24 cellular contexts compared by ENCODE assay signal in the genomic region with DNA sequence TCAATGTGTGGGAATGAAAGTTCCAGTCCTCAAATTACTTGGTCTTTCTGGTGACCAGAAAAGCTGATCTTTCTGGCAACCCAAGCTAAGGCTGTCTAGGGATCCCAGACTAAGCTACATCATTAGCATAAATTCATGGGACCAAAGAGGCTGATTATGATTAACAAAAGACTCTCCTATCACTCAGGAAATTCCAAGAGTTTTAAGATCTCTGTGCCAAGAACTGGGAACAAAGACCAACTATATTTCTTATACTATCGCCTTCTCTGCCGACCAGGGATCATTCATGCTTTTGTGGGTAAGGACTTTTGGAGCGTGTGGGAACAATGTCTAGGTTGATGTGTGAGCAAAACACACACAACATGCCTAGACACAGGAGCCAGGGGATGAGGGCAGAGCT. TPM values are rescaled to one million over a fixed set of nuclear protein-coding genes. Genes with fewer than 3 reads are reported as not detected.
A peak's percentile ranks its signal among the peaks of the same experiment; 100 is the strongest.
DNase-seq lines count a peak whose midpoint lies in the region; ATAC-seq, FAIRE-seq and TF ChIP-seq lines count a peak whose summit lies in the region.
"Had no signal": no experiment of that assay in that cellular context is flagged by ENCODE, and none has a peak within 500 bp of the region (broad histone marks: within the 10 kb centered on the region; RNA-seq: fewer than 3 reads in every experiment).

No MANE protein-coding gene starts in this region.

- 97% methylated on average over 3 of the region's 3 CpGs; no CpG with 5 or more reads in 1 of the 2 experiments for WGBS in H1 (ENCODE audit: extremely low coverage in 1 of 2, insufficient coverage in 1 of 2, insufficient read length in 1 of 2, insufficient replicate concordance in 2 of 2, low coverage in 1 of 2, low lambda C conversion rate in 2 of 2, missing lambda C conversion rate in 1 of 2), 2 experiments
- WGBS in sigmoid colon, 2 donors, result 75 to 82% methylated on average over 3 of the region's 3 CpGs

- no peak for TF ChIP-seq EP300 in H1 (IDR thresholded peaks at IDR 0.05; ENCODE audit: borderline replicate concordance in 1 of 2, low read depth in 2 of 2, low read length in 2 of 2)
- no peak for TF ChIP-seq EP300 in sigmoid colon (IDR thresholded peaks at IDR 0.05)

- H4K8ac ChIP-seq in H1 (ENCODE audit: extremely low read depth, insufficient read depth, low read length), result no peak overlapping the region

- H2BK20ac ChIP-seq in H1 (ENCODE audit: low read length), result no peak overlapping the region

- H3K27me3 Mint-ChIP-seq in nephron (ENCODE audit: low read depth), result peaks cover 4% of the 10 kb centered on the region

- no peaks in the 10 kb centered on the region for H3K27me3 ChIP-seq in H1 (replicated peaks in 1 of 4; ENCODE audit: control insufficient read depth in 3 of 4, extremely low read depth in 1 of 4, insufficient read depth in 3 of 4, low read length in 3 of 4)
- H3K27me3 ChIP-seq in sigmoid colon, result no peaks in the 10 kb centered on the region

- no peak overlapping the region for H4K5ac ChIP-seq in H1 (ENCODE audit: insufficient read length, low read depth, low read length)

- CTCF ChIA-PET in GM10248 (lab: Yijun Ruan, JAX) (interaction anchor here (1.0 kb wide), 1 partner anchor 26 kb away, joined by 3 read pairs; no protein-coding TSS in a partner anchor), H1 (lab: Charles Lee; ENCODE audit: partially characterized antibody) (interaction anchor here (0.6 to 1.6 kb wide), 2 partner anchors 26 to 139 kb away, joined by 3 to 4 read pairs; no protein-coding TSS in a partner anchor)

- no peak overlapping the region for H3K23ac ChIP-seq in H1 (ENCODE audit: insufficient read length)

- H4K91ac ChIP-seq in H1 (replicated peaks; ENCODE audit: insufficient read length, low read length), result no peak overlapping the region

- TF ChIP-seq RAD21 in H1 (IDR thresholded peaks at IDR 0.05 in 1 of 2, conservative IDR thresholded peaks at IDR 0.05 in 1 of 2; ENCODE audit: low read depth in 2 of 2, low read length in 2 of 2), result no peak

- H3K36me3 Mint-ChIP-seq in nephron (ENCODE audit: low read depth), result no peaks in the 10 kb centered on the region
- H3K36me3 Mint-ChIP-seq: CD4-positive, alpha-beta memory T cell had no signal

- TF ChIP-seq CTCF in GM10248 (IDR thresholded peaks at IDR 0.05; ENCODE audit: control extremely low read depth, extremely low read depth, low read depth, missing control alignments) (no peak), H1 (IDR thresholded peaks at IDR 0.05; ENCODE audit: control extremely low read depth in 1 of 3, insufficient read depth in 1 of 3, low read depth in 1 of 3, low read length in 3 of 3) (no peak), nephron (IDR thresholded peaks at IDR 0.05; ENCODE audit: unreplicated experiment in 3 of 3) (no peak), sigmoid colon (IDR thresholded peaks at IDR 0.05) (no peak)

- no peak overlapping the region for H3K9ac ChIP-seq in H1 (replicated peaks in 1 of 4; ENCODE audit: extremely low read depth in 1 of 4, low read depth in 3 of 4, low read length in 3 of 4)

- no peaks in the 10 kb centered on the region for H4K20me1 ChIP-seq in H1 (replicated peaks in 1 of 2; ENCODE audit: control insufficient read depth in 1 of 2, insufficient read depth in 2 of 2, low read length in 2 of 2)

- H3K9me3 Mint-ChIP-seq in nephron, result no peaks in the 10 kb centered on the region
- H3K9me3 Mint-ChIP-seq: CD4-positive, alpha-beta memory T cell; H9 had no signal

- H3K27ac ChIP-seq in H1 (ENCODE audit: low read depth, low read length) (no peak overlapping the region), sigmoid colon (no peak overlapping the region)

- H3K14ac ChIP-seq in H1 (ENCODE audit: insufficient read length), result no peak overlapping the region

- H3K4me3 Mint-ChIP-seq in nephron, result no peak overlapping the region
- H3K4me3 Mint-ChIP-seq: CD4-positive, alpha-beta memory T cell; H9 had no signal

- intact Hi-C loops in sigmoid colon (cut with DNase I), result no loop called here

- H3K56ac ChIP-seq in H1 (replicated peaks; ENCODE audit: insufficient read length, low read depth, low read length), result no peak overlapping the region

- no peak overlapping the region for H2AK5ac ChIP-seq in H1 (ENCODE audit: low read depth, low read length)

- H2BK5ac ChIP-seq in H1 (ENCODE audit: low read depth, low read length), result no peak overlapping the region

- H3K4me1 ChIP-seq in H1 (replicated peaks in 1 of 4; ENCODE audit: control insufficient read depth in 3 of 4, insufficient read depth in 4 of 4, low read length in 3 of 4) (peaks cover 0 to under 1% (median 0%) of the 10 kb centered on the region in 4 experiments; a peak in 1 of 7 replicates), sigmoid colon (no peaks in the 10 kb centered on the region)
- H3K4me1 ChIP-seq: Caco-2 had no signal

- FAIRE-seq in H1 (lab: Jason Lieb, UNC), result no peak
- FAIRE-seq: A204.1, GM12891, GM19239, RCC 7860 had no signal

- DNase-seq in GM10248 (ENCODE audit: extremely low spot score) (peak; percentile 4), H1 (ENCODE audit: low read depth in 1 of 2, low spot score in 2 of 2) (no peak), sigmoid colon (no peak), SKM-1 treated with dmso at 0.1 percent for 144 hours (lab: John Stamatoyannopoulos, UW; ENCODE audit: unreplicated experiment) (no peak)
- no peak for DNase-seq in stimulated activated CD4-positive, alpha-beta T cell treated with anti-CD3 and anti-CD28 coated beads, Interleukin-15, amount 100 ng/mL, for 24 hours
- DNase-seq: C1 segment of cervical spinal cord; Caco-2; CD4-positive, alpha-beta memory T cell; DMS79; EL; GDM1; H9; KBM-7; NCI-H1105 treated with DMSO at 0.1 percent for 48 hours; NCI-H2029; NCI-H446; NCI-H524 treated with DMSO at 0.1 percent for 48 hours; NCI-H774 had no signal

- no peak overlapping the region for H3K4me3 ChIP-seq in H1 (ENCODE audit: extremely low read depth in 1 of 4, insufficient read depth in 2 of 4, low read depth in 3 of 4, low read length in 4 of 4)
- H3K4me3 ChIP-seq in sigmoid colon, result no peak overlapping the region

- peaks cover 26% of the 10 kb centered on the region for H3K4me1 Mint-ChIP-seq in nephron
- H3K4me1 Mint-ChIP-seq: CD4-positive, alpha-beta memory T cell had no signal

- no peak overlapping the region for H3K4ac ChIP-seq in H1 (replicated peaks; ENCODE audit: insufficient read length, low read depth, low read length)

- no peak overlapping the region for H2BK120ac ChIP-seq in H1 (replicated peaks; ENCODE audit: low read depth, low read length)

- ATAC-seq in GM18870 (IDR thresholded peaks at IDR 0.05; ENCODE audit: unreplicated experiment), result no peak

- no peaks in the 10 kb centered on the region for H3K79me1 ChIP-seq in H1 (ENCODE audit: low read depth, low read length)

- no peak overlapping the region for H2BK15ac ChIP-seq in H1 (ENCODE audit: low read length)

- 0 out of 2 replicates have a peak overlapping the region, but pooled peaks have one; percentile 22 for H2BK12ac ChIP-seq in H1 (ENCODE audit: low read depth, low read length)

- H3K9me3 ChIP-seq in H1 (ENCODE audit: insufficient read depth in 2 of 2, low read depth in 1 of 2, low read length in 1 of 2) (no peaks in the 10 kb centered on the region), sigmoid colon (no peaks in the 10 kb centered on the region)
- H3K9me3 ChIP-seq: Caco-2 had no signal

- no peak overlapping the region for H3K18ac ChIP-seq in H1 (ENCODE audit: extremely low read depth, low read length)

- peak overlapping the region in 2 of 3 experiments; percentile 9 to 51 for H3K27ac Mint-ChIP-seq in nephron
- H3K27ac Mint-ChIP-seq: CD4-positive, alpha-beta memory T cell; H9 had no signal

- TF ChIP-seq POLR2A in H1 (IDR thresholded peaks at IDR 0.05; ENCODE audit: control extremely low read depth in 1 of 2, low read depth in 2 of 2, low read length in 2 of 2) (no peak), sigmoid colon (IDR thresholded peaks at IDR 0.05) (no peak)

- H3K36me3 ChIP-seq in H1 (ENCODE audit: control insufficient read depth in 2 of 4, insufficient read depth in 4 of 4, low read length in 3 of 4) (no peaks in the 10 kb centered on the region), sigmoid colon (no peaks in the 10 kb centered on the region)

- H3K23me2 ChIP-seq in H1 (ENCODE audit: low read depth, low read length), result no peaks in the 10 kb centered on the region

- no peak overlapping the region for H3K4me2 ChIP-seq in H1 (ENCODE audit: insufficient read depth in 1 of 2, low read depth in 2 of 2, low read length in 2 of 2)

- no peak overlapping the region for H2AFZ ChIP-seq in H1 (ENCODE audit: low read length)

- no peaks in the 10 kb centered on the region for H3K79me2 ChIP-seq in H1 (ENCODE audit: control insufficient read depth in 1 of 2, insufficient read depth in 2 of 2, low read length in 2 of 2)

- POLR2A ChIA-PET in GM10248 (lab: Yijun Ruan, JAX), result no interaction called here
- POLR2A ChIA-PET in H1 (lab: Charles Lee; ENCODE audit: partially characterized antibody), result no interaction called here

TF ChIP-seq in H1, 55 proteins besides CTCF, POLR2A, EP300 and RAD21 (continues in another document):
- TF ChIP-seq JUND (IDR thresholded peaks at IDR 0.05; ENCODE audit: low read length) (no peak), GABPA (IDR thresholded peaks at IDR 0.05; ENCODE audit: borderline replicate concordance, insufficient read depth, low read length) (no peak), JUN (IDR thresholded peaks at IDR 0.05; ENCODE audit: low read depth, low read length) (no peak), CHD2 (IDR thresholded peaks at IDR 0.05; ENCODE audit: low read length) (no peak), RNF2 (IDR thresholded peaks at IDR 0.05; ENCODE audit: borderline replicate concordance, low read depth, low read length, missing control alignments, poor library complexity, severe bottlenecking) (no peak), TBP (IDR thresholded peaks at IDR 0.05; ENCODE audit: low read depth, low read length) (no peak), YY1 (IDR thresholded peaks at IDR 0.05; ENCODE audit: low read depth, low read length) (no peak), BACH1 (IDR thresholded peaks at IDR 0.05; ENCODE audit: low read length) (no peak), CBX5 (IDR thresholded peaks at IDR 0.05; ENCODE audit: low read depth, low read length) (no peak), PHF8 (conservative IDR thresholded peaks at IDR 0.05; ENCODE audit: low read depth, low read length) (no peak), NANOG (IDR thresholded peaks at IDR 0.05; ENCODE audit: insufficient read depth, low read depth, low read length, poor library complexity, severe bottlenecking) (no peak)

RNA-seq across cellular contexts. Expression of a gene that starts 31.5 kb away (rescaled TPM):
- 28.8 TPM in 2 replicates for total RNA-seq in H1 (2021; fragmentation: NEBNext Ultra II Directional; extraction: Animal tissue kit (Norgen Biotek cat#: 25700))
- 6.7 and 8.6 TPM in 2 replicates for polyA plus RNA-seq in H1 (2011; rRNA removed)
- polyA plus RNA-seq in H1 (2011; cell fraction: cytosol; rRNA removed), result 13.4 TPM
- polyA plus RNA-seq in H1 (2011; cell fraction: nucleus; rRNA removed), result 9.0 TPM
- 11.6 to 19.7 TPM (median 14.5 TPM) in 4 replicates for polyA plus RNA-seq in H1 (2012, experiment 1 of 2)
- 0.45 TPM for polyA plus RNA-seq in H1 (2012, experiment 2 of 2)
- polyA plus RNA-seq in H1 (2013, experiment 1 of 2), result 11.8 TPM
- 11.6 TPM for polyA plus RNA-seq in H1 (2013, experiment 2 of 2)
- 33.6 and 53.0 TPM in 2 replicates for polyA minus RNA-seq in H1 (2011; rRNA and poly(A)+ RNA removed)
- polyA minus RNA-seq in H1 (2011; cell fraction: cytosol; rRNA and poly(A)+ RNA removed), result 15.1 TPM
- polyA minus RNA-seq in H1 (2011; cell fraction: nucleus; rRNA and poly(A)+ RNA removed), result 37.4 TPM
- 10 to 100 TPM; 19.3 to 27.1 (median 23.7) TPM for total RNA-seq in sigmoid colon
- polyA plus RNA-seq in sigmoid colon, result 1 to 10 TPM; 2.1 to 7.2 (median 3.6) TPM
